27 cellular contexts compared by ENCODE assay signal in genomic region chr12:117803013-117803412, GRCh38.
DNase-seq lines count a peak whose midpoint lies in the region; ATAC-seq and TF ChIP-seq lines count a peak whose summit lies in the region.
"Had no signal": no experiment of that assay in that cellular context is flagged by ENCODE, and none has a peak within 500 bp of the region (broad histone marks: within the 10 kb centered on the region; RNA-seq: fewer than 3 reads in every experiment).

No MANE protein-coding gene starts in this region.

- POLR2A ChIA-PET in Caco-2 (lab: Charles Lee), result no interaction called here

- H2BK15ac ChIP-seq in mesenchymal stem cell (ENCODE audit: low read depth, poor library complexity, severe bottlenecking), result no peak overlapping the region

- no peak overlapping the region for H3K4me2 ChIP-seq in mesenchymal stem cell (ENCODE audit: low read length, poor library complexity, severe bottlenecking)

- no peak overlapping the region for H3K14ac ChIP-seq in mesenchymal stem cell (ENCODE audit: low read length in 2 of 2)

- no peak overlapping the region for H3K18ac ChIP-seq in mesenchymal stem cell (ENCODE audit: low read depth in 1 of 2, low read length in 2 of 2)

- TF ChIP-seq POLR2A in right lobe of liver (IDR thresholded peaks at IDR 0.05), result no peak

- no peak overlapping the region for H3K23ac ChIP-seq in mesenchymal stem cell (ENCODE audit: low read length in 2 of 2)

- H3K4me3 Mint-ChIP-seq in Caco-2 (ENCODE audit: unreplicated experiment), result peak overlapping the region; percentile 51
- H3K4me3 Mint-ChIP-seq: central memory CD8-positive, alpha-beta T cell; IgD-negative memory B cell; nephron progenitor cell; T-helper 1 cell treated with Interleukin-12 subunit alpha and Interleukin-12 subunit beta and Interleukin-4 antibody, amounts not matched to agents 30 μg/mL and 1 μg/mL, for 36 hours had no signal

- H3K27ac Mint-ChIP-seq in Caco-2 (ENCODE audit: unreplicated experiment), result peak overlapping the region; percentile 96
- H3K27ac Mint-ChIP-seq: activated naive CD4-positive, alpha-beta T cell treated with anti-CD3 and anti-CD28 coated beads, Interleukin-2, amount 50 U/mL, for 72 hours; IgD-negative memory B cell; nephron progenitor cell; T-helper 1 cell treated with Interleukin-12 subunit alpha and Interleukin-12 subunit beta and Interleukin-4 antibody, amounts not matched to agents 30 μg/mL and 1 μg/mL, for 36 hours had no signal

- no peak overlapping the region for H4K8ac ChIP-seq in mesenchymal stem cell (ENCODE audit: low read length)

- CTCF ChIA-PET in Caco-2 (lab: Charles Lee), result interaction anchor here (0.5 to 1.0 kb wide), 2 partner anchors 54 to 468 kb away, joined by 3 to 4 read pairs; no protein-coding TSS in a partner anchor

- no peak overlapping the region for H2AFZ ChIP-seq in mesenchymal stem cell (ENCODE audit: low read depth, low read length)
- H2AFZ ChIP-seq: parathyroid adenoma had no signal

- H3K27me3 Mint-ChIP-seq in Caco-2 (ENCODE audit: insufficient read depth, unreplicated experiment), result no peaks in the 10 kb centered on the region

- H3K4me1 Mint-ChIP-seq in Caco-2 (ENCODE audit: low read depth, unreplicated experiment), result peaks cover 7% of the 10 kb centered on the region
- H3K4me1 Mint-ChIP-seq: central memory CD8-positive, alpha-beta T cell; IgD-negative memory B cell had no signal

- TF ChIP-seq CTCF in Caco-2 (IDR thresholded peaks at IDR 0.05; ENCODE audit: insufficient read depth in 1 of 2, low read depth in 1 of 2, low read length in 1 of 2, severe bottlenecking in 1 of 2, unreplicated experiment in 1 of 2) (no peak), epithelial cell of esophagus (IDR thresholded peaks at IDR 0.05; ENCODE audit: insufficient read depth, low read depth, low read length, missing control alignments) (no peak), right lobe of liver (IDR thresholded peaks at IDR 0.05) (no peak)

- no peak overlapping the region for H2BK5ac ChIP-seq in mesenchymal stem cell (ENCODE audit: low read depth, low read length, poor library complexity, severe bottlenecking)

- no peaks in the 10 kb centered on the region for H3K27me3 ChIP-seq in Caco-2 (replicated peaks; ENCODE audit: control insufficient read depth, insufficient read depth, low read length)
- no peaks in the 10 kb centered on the region for H3K27me3 ChIP-seq in right lobe of liver
- peaks cover 0 to 21% of the 10 kb centered on the region in 2 experiments for H3K27me3 ChIP-seq in mesenchymal stem cell (ENCODE audit: control insufficient read depth in 1 of 2, insufficient read depth in 1 of 2, low read length in 2 of 2)
- H3K27me3 ChIP-seq: MG63, vagina had no signal

- no peak overlapping the region for H2BK12ac ChIP-seq in mesenchymal stem cell (ENCODE audit: low read length in 2 of 2)

- no peak overlapping the region for H2BK120ac ChIP-seq in mesenchymal stem cell (ENCODE audit: low read depth, low read length)

- H3K4me3 ChIP-seq in Caco-2 (ENCODE audit: low read depth, low read length), result no peak overlapping the region
- no peak overlapping the region for H3K4me3 ChIP-seq in epithelial cell of esophagus (ENCODE audit: low read length)
- no peak overlapping the region for H3K4me3 ChIP-seq in right lobe of liver
- H3K4me3 ChIP-seq in mesenchymal stem cell (ENCODE audit: insufficient read depth in 1 of 2, low read depth in 1 of 2, low read length in 2 of 2), result no peak overlapping the region
- H3K4me3 ChIP-seq: dorsolateral prefrontal cortex, gastroesophageal sphincter, MG63, sigmoid colon, vagina had no signal

- H3K4me1 ChIP-seq in Caco-2 (peaks cover 11% of the 10 kb centered on the region), right lobe of liver (peaks cover 0 to 10% (median 0%) of the 10 kb centered on the region in 4 donors), mesenchymal stem cell (ENCODE audit: control insufficient read depth, insufficient read depth, low read depth, low read length) (peaks cover 2% of the 10 kb centered on the region)
- H3K4me1 ChIP-seq: gastroesophageal sphincter, parathyroid adenoma, sigmoid colon, vagina had no signal

- H3K9me3 ChIP-seq in Caco-2, result no peaks in the 10 kb centered on the region
- no peaks in the 10 kb centered on the region for H3K9me3 ChIP-seq in right lobe of liver
- H3K9me3 ChIP-seq in mesenchymal stem cell (ENCODE audit: control insufficient read depth, low read length), result no peaks in the 10 kb centered on the region
- H3K9me3 ChIP-seq: gastroesophageal sphincter, MG63, sigmoid colon, vagina had no signal

- no peak overlapping the region for H3K27ac ChIP-seq in right lobe of liver
- H3K27ac ChIP-seq in mesenchymal stem cell (ENCODE audit: low read length, poor library complexity, severe bottlenecking), result no peak overlapping the region
- H3K27ac ChIP-seq: C4-2B, dorsolateral prefrontal cortex, gastroesophageal sphincter, HL-60, parathyroid adenoma, sigmoid colon, vagina had no signal

- no TSS peak for BruUV-seq in Caco-2 (replicated peaks; lab: Mats Ljungman, UMichigan)

- H2AK5ac ChIP-seq in mesenchymal stem cell (ENCODE audit: low read length, severe bottlenecking), result no peak overlapping the region

- H4K91ac ChIP-seq in mesenchymal stem cell (ENCODE audit: low read length), result no peak overlapping the region

- no peaks in the 10 kb centered on the region for H3K9me3 Mint-ChIP-seq in Caco-2 (ENCODE audit: unreplicated experiment)
- H3K9me3 Mint-ChIP-seq: activated naive CD4-positive, alpha-beta T cell treated with anti-CD3 and anti-CD28 coated beads, Interleukin-2, amount 50 U/mL, for 72 hours; central memory CD8-positive, alpha-beta T cell; nephron progenitor cell; T-helper 1 cell treated with Interleukin-12 subunit alpha and Interleukin-12 subunit beta and Interleukin-4 antibody, amounts not matched to agents 30 μg/mL and 1 μg/mL, for 36 hours had no signal

- no peak overlapping the region for H3K9ac ChIP-seq in mesenchymal stem cell (ENCODE audit: low read length)
- H3K9ac ChIP-seq: parathyroid adenoma had no signal

- WGBS in right lobe of liver (ENCODE audit: insufficient coverage, low coverage, low lambda C conversion rate, missing lambda C conversion rate), result 21% methylated on average over 5 of the region's 6 CpGs
- WGBS in mesenchymal stem cell, result 75% methylated on average over 4 of the region's 6 CpGs

- H3K36me3 Mint-ChIP-seq in Caco-2 (ENCODE audit: insufficient read depth, unreplicated experiment), result no peaks in the 10 kb centered on the region
- H3K36me3 Mint-ChIP-seq: activated naive CD4-positive, alpha-beta T cell treated with anti-CD3 and anti-CD28 coated beads, Interleukin-2, amount 50 U/mL, for 72 hours had no signal

- ATAC-seq in right lobe of liver (peak; percentile 79 to 93 (median 86)), HG03196 (IDR thresholded peaks at IDR 0.05; ENCODE audit: unreplicated experiment) (no peak), GM18517 (IDR thresholded peaks at IDR 0.05; ENCODE audit: unreplicated experiment) (no peak)
- ATAC-seq: activated naive CD4-positive, alpha-beta T cell treated with anti-CD3 and anti-CD28 coated beads, Interleukin-2, amount 50 U/mL, for 72 hours; gastroesophageal sphincter; Panc1 had no signal

- H3K4ac ChIP-seq in mesenchymal stem cell (ENCODE audit: low read depth in 1 of 2, low read length in 2 of 2), result no peak overlapping the region

- intact Hi-C loops in Caco-2 (cut with micrococcal nuclease; ENCODE audit: unreplicated experiment) (no loop called here), right lobe of liver (cut with DNase I) (no loop called here)

- H3K79me1 ChIP-seq in mesenchymal stem cell (replicated peaks; ENCODE audit: low read length, poor library complexity, severe bottlenecking), result no peaks in the 10 kb centered on the region

- no peaks in the 10 kb centered on the region for H3K36me3 ChIP-seq in Caco-2 (ENCODE audit: control insufficient read depth, insufficient read depth, low read length)
- no peaks in the 10 kb centered on the region for H3K36me3 ChIP-seq in right lobe of liver
- no peaks in the 10 kb centered on the region for H3K36me3 ChIP-seq in mesenchymal stem cell (ENCODE audit: control insufficient read depth in 1 of 2, insufficient read depth in 2 of 2, low read depth in 1 of 2, low read length in 2 of 2)
- H3K36me3 ChIP-seq: gastroesophageal sphincter, MG63, sigmoid colon, vagina had no signal

- DNase-seq in Caco-2 (peak; percentile 79 to 80), NCI-H2227 (lab: John Stamatoyannopoulos, UW; ENCODE audit: unreplicated experiment) (peak; percentile 16), epithelial cell of esophagus (ENCODE audit: low read depth) (peak; percentile 6), right lobe of liver (peak in 1 of 3 donors; percentile 52), mesenchymal stem cell (no peak), 8988T (no peak)
- DNase-seq: activated CD4-positive, alpha-beta T cell treated with anti-CD3 and anti-CD28 coated beads for 4 hours; aorta; dorsolateral prefrontal cortex; EL; MG63; NCI-H1694 treated with DMSO at 0.1 percent for 48 hours; NCI-H446; nephron progenitor cell; sigmoid colon had no signal

Comparison
In these comparisons a context has a peak if more than half of its experiments do, and no peak if none do; other contexts are left out.
1. DNase-seq: peak in Caco-2 (2 of 2), NCI-H2227 (single experiment) and epithelial cell of esophagus (single experiment); none in mesenchymal stem cell (single experiment) and 8988T (single experiment).
2. ATAC-seq: peak in right lobe of liver (4 of 4); none in HG03196 (single experiment) and GM18517 (single experiment).